Comparison of ENCODE assay signal across 8 cellular contexts in genomic region chr12:56152132-56152755, GRCh38. TPM values are rescaled to one million over a fixed set of nuclear protein-coding genes. Genes with fewer than 3 reads are reported as not detected.
DNase-seq lines count a peak whose midpoint lies in the region; ATAC-seq and TF ChIP-seq lines count a peak whose summit lies in the region.

Gene MYL6B, plus strand, starts transcription at chr12:56152587. Its CDS starts 1,332 bp downstream, at chr12:56153919.

- intact Hi-C loops in activated CD4-positive, alpha-beta T cell treated with anti-CD3 and anti-CD28 coated beads, Interleukin-2, amount 10 ng/mL, durations not matched to agents 24 days and 14 days (cut with micrococcal nuclease): loop anchor here (1.0 to 2.0 kb wide), 6 partner anchors 8 to 71 kb away; partner anchors contain the start of genes PA2G4, SMARCC2 and ZC3H10

- peaks cover 48 to 62% (median 54%) of the 10 kb centered on the region in 10 experiments for H3K4me1 ChIP-seq in BLaER1 treated with 17β-estradiol and CSF1 and Interleukin-3, amounts not matched to agents 10 nM and 100 nM

- peaks cover 11 to 30% (median 17%) of the 10 kb centered on the region in 11 experiments for H3K36me3 ChIP-seq in BLaER1 treated with 17β-estradiol and CSF1 and Interleukin-3, amounts not matched to agents 10 nM and 100 nM

- H4K20me1 ChIP-seq in BLaER1 treated with 17β-estradiol and CSF1 and Interleukin-3, amounts not matched to agents 10 nM and 100 nM: no peaks in the 10 kb centered on the region

- peaks cover 36% of the 10 kb centered on the region for H3K4me1 Mint-ChIP-seq in activated CD4-positive, alpha-beta T cell treated with anti-CD3 and anti-CD28 coated beads, Interleukin-2, amount 10 ng/mL, durations not matched to agents 24 days and 14 days

- H3K27me3 Mint-ChIP-seq in activated CD4-positive, alpha-beta T cell treated with anti-CD3 and anti-CD28 coated beads, Interleukin-2, amount 10 ng/mL, durations not matched to agents 24 days and 14 days: no peaks in the 10 kb centered on the region

- H3K36me3 Mint-ChIP-seq in activated CD4-positive, alpha-beta T cell treated with anti-CD3 and anti-CD28 coated beads, Interleukin-2, amount 10 ng/mL, durations not matched to agents 24 days and 14 days (ENCODE audit: low read depth): peaks cover 18% of the 10 kb centered on the region

- H3K27me3 ChIP-seq in BLaER1 treated with 17β-estradiol and CSF1 and Interleukin-3, amounts not matched to agents 10 nM and 100 nM: no peaks in the 10 kb centered on the region

- H3K9me3 ChIP-seq in BLaER1 treated with 17β-estradiol and CSF1 and Interleukin-3, amounts not matched to agents 10 nM and 100 nM (replicated peaks in 1 of 11): no peaks in the 10 kb centered on the region

- H3K9me3 Mint-ChIP-seq in activated CD4-positive, alpha-beta T cell treated with anti-CD3 and anti-CD28 coated beads, Interleukin-2, amount 10 ng/mL, durations not matched to agents 24 days and 14 days: no peaks in the 10 kb centered on the region

- DNase-seq in NCI-H526 treated with DMSO at 0.1 percent for 48 hours (lab: John Stamatoyannopoulos, UW) (peak; percentile 85), coronary artery (ENCODE audit: low spot score) (peak; percentile 95), left lobe of liver (ENCODE audit: low spot score) (peak; percentile 94)
- peak; percentile 98 for DNase-seq in activated CD4-positive, alpha-beta T cell treated with anti-CD3 and anti-CD28 coated beads, Interleukin-2, amount 10 ng/mL, durations not matched to agents 24 days and 14 days
- peak; percentile 95 to 96 for DNase-seq in stimulated activated CD4-positive, alpha-beta T cell treated with anti-CD3 and anti-CD28 coated beads, Interleukin-2, amount 100 ng/mL, for 24 hours

- ATAC-seq in GM19328 (IDR thresholded peaks at IDR 0.05; ENCODE audit: unreplicated experiment): peak; percentile 83
- ATAC-seq in HG03469 (IDR thresholded peaks at IDR 0.05; ENCODE audit: unreplicated experiment): peak; percentile 73
- peak; percentile 93 for ATAC-seq in left lobe of liver

- peak within 1 kb of the TSS; percentile 74 to 88 (median 84) for H3K9ac ChIP-seq in BLaER1 treated with 17β-estradiol and CSF1 and Interleukin-3, amounts not matched to agents 10 nM and 100 nM

- peak within 1 kb of the TSS; percentile 88 to 100 (median 97) for H3K4me2 ChIP-seq in BLaER1 treated with 17β-estradiol and CSF1 and Interleukin-3, amounts not matched to agents 10 nM and 100 nM

- no peak for TF ChIP-seq CTCF in coronary artery (IDR thresholded peaks at IDR 0.05)

- peak within 1 kb of the TSS; percentile 75 to 92 (median 86) for H3K27ac ChIP-seq in BLaER1 treated with 17β-estradiol and CSF1 and Interleukin-3, amounts not matched to agents 10 nM and 100 nM
- peak within 1 kb of the TSS; percentile 90 to 94 for H3K27ac ChIP-seq in coronary artery

- peak within 1 kb of the TSS; percentile 62 to 80 (median 72) for H3K4me3 ChIP-seq in BLaER1 treated with 17β-estradiol and CSF1 and Interleukin-3, amounts not matched to agents 10 nM and 100 nM
- peak within 1 kb of the TSS; percentile 71 for H3K4me3 ChIP-seq in coronary artery

- peak within 1 kb of the TSS; percentile 88 for H3K4me3 Mint-ChIP-seq in activated CD4-positive, alpha-beta T cell treated with anti-CD3 and anti-CD28 coated beads, Interleukin-2, amount 10 ng/mL, durations not matched to agents 24 days and 14 days

- H3K27ac Mint-ChIP-seq in activated CD4-positive, alpha-beta T cell treated with anti-CD3 and anti-CD28 coated beads, Interleukin-2, amount 10 ng/mL, durations not matched to agents 24 days and 14 days: peak within 1 kb of the TSS; percentile 98

RNA-seq across cellular contexts. Expression of gene MYL6B, which starts in this region (rescaled TPM):
- total RNA-seq in activated CD4-positive, alpha-beta T cell treated with anti-CD3 and anti-CD28 coated beads, Interleukin-2, amount 10 ng/mL, durations not matched to agents 24 days and 14 days: 63.3 and 68.9 TPM in 2 replicates
- 6.5 TPM for total RNA-seq in left lobe of liver

Comparison
In these comparisons a context has a peak if more than half of its experiments do, and no peak if none do; other contexts are left out.
1. Peak in every context shown above with its lines: DNase-seq, ATAC-seq, H3K4me3 ChIP-seq and H3K27ac ChIP-seq.